Comparison of ENCODE assay signal across 1 cellular context in the genomic region with DNA sequence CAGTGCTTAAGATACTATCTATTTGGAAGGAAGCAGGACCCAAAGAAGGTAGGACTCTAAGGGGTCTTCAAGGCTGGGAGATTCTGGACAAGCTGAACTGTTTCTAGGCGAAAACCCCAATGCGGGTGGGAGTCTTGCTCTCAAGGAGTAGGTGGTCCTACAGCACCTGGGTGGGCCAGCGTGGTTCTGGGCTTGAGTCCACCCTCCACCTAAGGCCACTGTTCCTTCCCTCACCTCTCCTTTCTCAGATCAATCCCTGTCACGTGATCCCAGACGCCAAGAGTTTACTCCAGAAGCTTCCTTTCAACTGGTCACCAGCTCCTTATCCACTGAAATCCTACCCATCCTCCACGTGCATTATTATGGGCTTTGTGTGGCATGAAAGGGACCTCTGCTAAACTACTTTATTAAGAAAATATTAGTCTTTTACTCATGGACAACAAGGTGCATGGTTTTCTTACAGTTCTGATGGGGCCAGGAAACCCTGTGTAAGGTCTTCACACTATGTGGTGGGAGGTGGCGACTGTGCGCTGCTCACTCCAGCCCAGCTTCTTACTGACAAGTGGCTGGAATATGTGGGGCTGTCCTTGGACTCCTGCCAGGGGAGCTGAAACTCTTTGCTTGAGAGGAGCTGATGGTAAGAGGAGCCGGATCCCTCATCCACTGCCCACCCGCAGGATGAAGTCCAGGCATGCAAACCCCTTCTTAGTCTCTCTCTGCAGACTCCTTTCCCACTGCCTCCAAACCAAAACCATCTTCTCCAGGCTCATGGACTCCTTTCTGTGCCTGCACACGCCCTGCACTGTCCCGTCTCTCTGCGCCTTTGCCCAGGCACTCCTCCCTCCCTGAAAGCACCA.
TF ChIP-seq lines count a peak whose summit lies in the region.

No MANE protein-coding gene starts in this region.

TF ChIP-seq in K562, 482 proteins besides CTCF, POLR2A, EP300 and RAD21 (continued from another document and continues in another):
- TF ChIP-seq NRF1 (conservative IDR thresholded peaks at IDR 0.05 in 1 of 2, IDR thresholded peaks at IDR 0.05 in 1 of 2) (peak; percentile 15 to 33; a peak in 1 of 4 replicates), BHLHE40 (IDR thresholded peaks at IDR 0.05; ENCODE audit: low read length) (peak; percentile 35), ZNF41 (CRISPR knock-in tag; conservative IDR thresholded peaks at IDR 0.05) (no peak), BDP1 (IDR thresholded peaks at IDR 0.05; ENCODE audit: insufficient read depth, insufficient read length) (no peak), RCOR1 (IDR thresholded peaks at IDR 0.05; ENCODE audit: borderline replicate concordance in 1 of 2, low read depth in 2 of 2, low read length in 2 of 2) (no peak), ZNF785 (CRISPR knock-in tag; IDR thresholded peaks at IDR 0.05) (no peak), ZNF212 (CRISPR knock-in tag; IDR thresholded peaks at IDR 0.05) (no peak), PML (IDR thresholded peaks at IDR 0.05; ENCODE audit: low read length) (no peak), MED1 (CRISPR knock-in tag; IDR thresholded peaks at IDR 0.05; ENCODE audit: borderline replicate concordance) (no peak), KAT8 (IDR thresholded peaks at IDR 0.05; ENCODE audit: low read depth) (no peak), FOXA3 (CRISPR knock-in tag; conservative IDR thresholded peaks at IDR 0.05 in 1 of 2, IDR thresholded peaks at IDR 0.05 in 1 of 2) (no peak), RFX7 (CRISPR knock-in tag; IDR thresholded peaks at IDR 0.05) (no peak), RBM17 (IDR thresholded peaks at IDR 0.05; ENCODE audit: borderline replicate concordance, low read depth, low read length) (no peak), MAFK (IDR thresholded peaks at IDR 0.05; ENCODE audit: low read length) (no peak), NFRKB (IDR thresholded peaks at IDR 0.05; ENCODE audit: low read depth) (no peak), MEIS2 (IDR thresholded peaks at IDR 0.05; ENCODE audit: partially characterized antibody) (no peak)
- TF ChIP-seq, protein P1, sequence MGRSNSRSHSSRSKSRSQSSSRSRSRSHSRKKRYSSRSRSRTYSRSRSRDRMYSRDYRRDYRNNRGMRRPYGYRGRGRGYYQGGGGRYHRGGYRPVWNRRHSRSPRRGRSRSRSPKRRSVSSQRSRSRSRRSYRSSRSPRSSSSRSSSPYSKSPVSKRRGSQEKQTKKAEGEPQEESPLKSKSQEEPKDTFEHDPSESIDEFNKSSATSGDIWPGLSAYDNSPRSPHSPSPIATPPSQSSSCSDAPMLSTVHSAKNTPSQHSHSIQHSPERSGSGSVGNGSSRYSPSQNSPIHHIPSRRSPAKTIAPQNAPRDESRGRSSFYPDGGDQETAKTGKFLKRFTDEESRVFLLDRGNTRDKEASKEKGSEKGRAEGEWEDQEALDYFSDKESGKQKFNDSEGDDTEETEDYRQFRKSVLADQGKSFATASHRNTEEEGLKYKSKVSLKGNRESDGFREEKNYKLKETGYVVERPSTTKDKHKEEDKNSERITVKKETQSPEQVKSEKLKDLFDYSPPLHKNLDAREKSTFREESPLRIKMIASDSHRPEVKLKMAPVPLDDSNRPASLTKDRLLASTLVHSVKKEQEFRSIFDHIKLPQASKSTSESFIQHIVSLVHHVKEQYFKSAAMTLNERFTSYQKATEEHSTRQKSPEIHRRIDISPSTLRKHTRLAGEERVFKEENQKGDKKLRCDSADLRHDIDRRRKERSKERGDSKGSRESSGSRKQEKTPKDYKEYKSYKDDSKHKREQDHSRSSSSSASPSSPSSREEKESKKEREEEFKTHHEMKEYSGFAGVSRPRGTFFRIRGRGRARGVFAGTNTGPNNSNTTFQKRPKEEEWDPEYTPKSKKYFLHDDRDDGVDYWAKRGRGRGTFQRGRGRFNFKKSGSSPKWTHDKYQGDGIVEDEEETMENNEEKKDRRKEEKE (IDR thresholded peaks at IDR 0.05; ENCODE audit: borderline replicate concordance in 1 of 2, control insufficient read depth in 1 of 2, low read depth in 2 of 2, low read length in 1 of 2): no peak
- TF ChIP-seq, protein P2, sequence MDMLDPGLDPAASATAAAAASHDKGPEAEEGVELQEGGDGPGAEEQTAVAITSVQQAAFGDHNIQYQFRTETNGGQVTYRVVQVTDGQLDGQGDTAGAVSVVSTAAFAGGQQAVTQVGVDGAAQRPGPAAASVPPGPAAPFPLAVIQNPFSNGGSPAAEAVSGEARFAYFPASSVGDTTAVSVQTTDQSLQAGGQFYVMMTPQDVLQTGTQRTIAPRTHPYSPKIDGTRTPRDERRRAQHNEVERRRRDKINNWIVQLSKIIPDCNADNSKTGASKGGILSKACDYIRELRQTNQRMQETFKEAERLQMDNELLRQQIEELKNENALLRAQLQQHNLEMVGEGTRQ (CRISPR knock-in tag; IDR thresholded peaks at IDR 0.05): peak; percentile 60
- TF ChIP-seq, protein P3, sequence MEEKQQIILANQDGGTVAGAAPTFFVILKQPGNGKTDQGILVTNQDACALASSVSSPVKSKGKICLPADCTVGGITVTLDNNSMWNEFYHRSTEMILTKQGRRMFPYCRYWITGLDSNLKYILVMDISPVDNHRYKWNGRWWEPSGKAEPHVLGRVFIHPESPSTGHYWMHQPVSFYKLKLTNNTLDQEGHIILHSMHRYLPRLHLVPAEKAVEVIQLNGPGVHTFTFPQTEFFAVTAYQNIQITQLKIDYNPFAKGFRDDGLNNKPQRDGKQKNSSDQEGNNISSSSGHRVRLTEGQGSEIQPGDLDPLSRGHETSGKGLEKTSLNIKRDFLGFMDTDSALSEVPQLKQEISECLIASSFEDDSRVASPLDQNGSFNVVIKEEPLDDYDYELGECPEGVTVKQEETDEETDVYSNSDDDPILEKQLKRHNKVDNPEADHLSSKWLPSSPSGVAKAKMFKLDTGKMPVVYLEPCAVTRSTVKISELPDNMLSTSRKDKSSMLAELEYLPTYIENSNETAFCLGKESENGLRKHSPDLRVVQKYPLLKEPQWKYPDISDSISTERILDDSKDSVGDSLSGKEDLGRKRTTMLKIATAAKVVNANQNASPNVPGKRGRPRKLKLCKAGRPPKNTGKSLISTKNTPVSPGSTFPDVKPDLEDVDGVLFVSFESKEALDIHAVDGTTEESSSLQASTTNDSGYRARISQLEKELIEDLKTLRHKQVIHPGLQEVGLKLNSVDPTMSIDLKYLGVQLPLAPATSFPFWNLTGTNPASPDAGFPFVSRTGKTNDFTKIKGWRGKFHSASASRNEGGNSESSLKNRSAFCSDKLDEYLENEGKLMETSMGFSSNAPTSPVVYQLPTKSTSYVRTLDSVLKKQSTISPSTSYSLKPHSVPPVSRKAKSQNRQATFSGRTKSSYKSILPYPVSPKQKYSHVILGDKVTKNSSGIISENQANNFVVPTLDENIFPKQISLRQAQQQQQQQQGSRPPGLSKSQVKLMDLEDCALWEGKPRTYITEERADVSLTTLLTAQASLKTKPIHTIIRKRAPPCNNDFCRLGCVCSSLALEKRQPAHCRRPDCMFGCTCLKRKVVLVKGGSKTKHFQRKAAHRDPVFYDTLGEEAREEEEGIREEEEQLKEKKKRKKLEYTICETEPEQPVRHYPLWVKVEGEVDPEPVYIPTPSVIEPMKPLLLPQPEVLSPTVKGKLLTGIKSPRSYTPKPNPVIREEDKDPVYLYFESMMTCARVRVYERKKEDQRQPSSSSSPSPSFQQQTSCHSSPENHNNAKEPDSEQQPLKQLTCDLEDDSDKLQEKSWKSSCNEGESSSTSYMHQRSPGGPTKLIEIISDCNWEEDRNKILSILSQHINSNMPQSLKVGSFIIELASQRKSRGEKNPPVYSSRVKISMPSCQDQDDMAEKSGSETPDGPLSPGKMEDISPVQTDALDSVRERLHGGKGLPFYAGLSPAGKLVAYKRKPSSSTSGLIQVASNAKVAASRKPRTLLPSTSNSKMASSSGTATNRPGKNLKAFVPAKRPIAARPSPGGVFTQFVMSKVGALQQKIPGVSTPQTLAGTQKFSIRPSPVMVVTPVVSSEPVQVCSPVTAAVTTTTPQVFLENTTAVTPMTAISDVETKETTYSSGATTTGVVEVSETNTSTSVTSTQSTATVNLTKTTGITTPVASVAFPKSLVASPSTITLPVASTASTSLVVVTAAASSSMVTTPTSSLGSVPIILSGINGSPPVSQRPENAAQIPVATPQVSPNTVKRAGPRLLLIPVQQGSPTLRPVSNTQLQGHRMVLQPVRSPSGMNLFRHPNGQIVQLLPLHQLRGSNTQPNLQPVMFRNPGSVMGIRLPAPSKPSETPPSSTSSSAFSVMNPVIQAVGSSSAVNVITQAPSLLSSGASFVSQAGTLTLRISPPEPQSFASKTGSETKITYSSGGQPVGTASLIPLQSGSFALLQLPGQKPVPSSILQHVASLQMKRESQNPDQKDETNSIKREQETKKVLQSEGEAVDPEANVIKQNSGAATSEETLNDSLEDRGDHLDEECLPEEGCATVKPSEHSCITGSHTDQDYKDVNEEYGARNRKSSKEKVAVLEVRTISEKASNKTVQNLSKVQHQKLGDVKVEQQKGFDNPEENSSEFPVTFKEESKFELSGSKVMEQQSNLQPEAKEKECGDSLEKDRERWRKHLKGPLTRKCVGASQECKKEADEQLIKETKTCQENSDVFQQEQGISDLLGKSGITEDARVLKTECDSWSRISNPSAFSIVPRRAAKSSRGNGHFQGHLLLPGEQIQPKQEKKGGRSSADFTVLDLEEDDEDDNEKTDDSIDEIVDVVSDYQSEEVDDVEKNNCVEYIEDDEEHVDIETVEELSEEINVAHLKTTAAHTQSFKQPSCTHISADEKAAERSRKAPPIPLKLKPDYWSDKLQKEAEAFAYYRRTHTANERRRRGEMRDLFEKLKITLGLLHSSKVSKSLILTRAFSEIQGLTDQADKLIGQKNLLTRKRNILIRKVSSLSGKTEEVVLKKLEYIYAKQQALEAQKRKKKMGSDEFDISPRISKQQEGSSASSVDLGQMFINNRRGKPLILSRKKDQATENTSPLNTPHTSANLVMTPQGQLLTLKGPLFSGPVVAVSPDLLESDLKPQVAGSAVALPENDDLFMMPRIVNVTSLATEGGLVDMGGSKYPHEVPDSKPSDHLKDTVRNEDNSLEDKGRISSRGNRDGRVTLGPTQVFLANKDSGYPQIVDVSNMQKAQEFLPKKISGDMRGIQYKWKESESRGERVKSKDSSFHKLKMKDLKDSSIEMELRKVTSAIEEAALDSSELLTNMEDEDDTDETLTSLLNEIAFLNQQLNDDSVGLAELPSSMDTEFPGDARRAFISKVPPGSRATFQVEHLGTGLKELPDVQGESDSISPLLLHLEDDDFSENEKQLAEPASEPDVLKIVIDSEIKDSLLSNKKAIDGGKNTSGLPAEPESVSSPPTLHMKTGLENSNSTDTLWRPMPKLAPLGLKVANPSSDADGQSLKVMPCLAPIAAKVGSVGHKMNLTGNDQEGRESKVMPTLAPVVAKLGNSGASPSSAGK (IDR thresholded peaks at IDR 0.05): 0 out of 2 replicates have a peak, but pooled peaks have one; percentile 12
- TF ChIP-seq, protein P4, sequence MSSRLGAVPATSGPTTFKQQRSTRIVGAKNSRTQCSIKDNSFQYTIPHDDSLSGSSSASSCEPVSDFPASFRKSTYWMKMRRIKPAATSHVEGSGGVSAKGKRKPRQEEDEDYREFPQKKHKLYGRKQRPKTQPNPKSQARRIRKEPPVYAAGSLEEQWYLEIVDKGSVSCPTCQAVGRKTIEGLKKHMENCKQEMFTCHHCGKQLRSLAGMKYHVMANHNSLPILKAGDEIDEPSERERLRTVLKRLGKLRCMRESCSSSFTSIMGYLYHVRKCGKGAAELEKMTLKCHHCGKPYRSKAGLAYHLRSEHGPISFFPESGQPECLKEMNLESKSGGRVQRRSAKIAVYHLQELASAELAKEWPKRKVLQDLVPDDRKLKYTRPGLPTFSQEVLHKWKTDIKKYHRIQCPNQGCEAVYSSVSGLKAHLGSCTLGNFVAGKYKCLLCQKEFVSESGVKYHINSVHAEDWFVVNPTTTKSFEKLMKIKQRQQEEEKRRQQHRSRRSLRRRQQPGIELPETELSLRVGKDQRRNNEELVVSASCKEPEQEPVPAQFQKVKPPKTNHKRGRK (tag; IDR thresholded peaks at IDR 0.05): peak; percentile 32; the same call in 1 of the 2 replicates
- TF ChIP-seq, protein P5, sequence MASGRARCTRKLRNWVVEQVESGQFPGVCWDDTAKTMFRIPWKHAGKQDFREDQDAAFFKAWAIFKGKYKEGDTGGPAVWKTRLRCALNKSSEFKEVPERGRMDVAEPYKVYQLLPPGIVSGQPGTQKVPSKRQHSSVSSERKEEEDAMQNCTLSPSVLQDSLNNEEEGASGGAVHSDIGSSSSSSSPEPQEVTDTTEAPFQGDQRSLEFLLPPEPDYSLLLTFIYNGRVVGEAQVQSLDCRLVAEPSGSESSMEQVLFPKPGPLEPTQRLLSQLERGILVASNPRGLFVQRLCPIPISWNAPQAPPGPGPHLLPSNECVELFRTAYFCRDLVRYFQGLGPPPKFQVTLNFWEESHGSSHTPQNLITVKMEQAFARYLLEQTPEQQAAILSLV (tag; IDR thresholded peaks at IDR 0.05): no peak
- TF ChIP-seq, protein P6, sequence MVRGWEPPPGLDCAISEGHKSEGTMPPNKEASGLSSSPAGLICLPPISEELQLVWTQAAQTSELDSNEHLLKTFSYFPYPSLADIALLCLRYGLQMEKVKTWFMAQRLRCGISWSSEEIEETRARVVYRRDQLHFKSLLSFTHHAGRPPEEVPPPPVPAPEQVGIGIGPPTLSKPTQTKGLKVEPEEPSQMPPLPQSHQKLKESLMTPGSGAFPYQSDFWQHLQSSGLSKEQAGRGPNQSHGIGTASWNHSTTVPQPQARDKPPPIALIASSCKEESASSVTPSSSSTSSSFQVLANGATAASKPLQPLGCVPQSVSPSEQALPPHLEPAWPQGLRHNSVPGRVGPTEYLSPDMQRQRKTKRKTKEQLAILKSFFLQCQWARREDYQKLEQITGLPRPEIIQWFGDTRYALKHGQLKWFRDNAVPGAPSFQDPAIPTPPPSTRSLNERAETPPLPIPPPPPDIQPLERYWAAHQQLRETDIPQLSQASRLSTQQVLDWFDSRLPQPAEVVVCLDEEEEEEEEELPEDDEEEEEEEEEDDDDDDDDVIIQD (CRISPR knock-in tag; IDR thresholded peaks at IDR 0.05): no peak
- TF ChIP-seq, protein P7, sequence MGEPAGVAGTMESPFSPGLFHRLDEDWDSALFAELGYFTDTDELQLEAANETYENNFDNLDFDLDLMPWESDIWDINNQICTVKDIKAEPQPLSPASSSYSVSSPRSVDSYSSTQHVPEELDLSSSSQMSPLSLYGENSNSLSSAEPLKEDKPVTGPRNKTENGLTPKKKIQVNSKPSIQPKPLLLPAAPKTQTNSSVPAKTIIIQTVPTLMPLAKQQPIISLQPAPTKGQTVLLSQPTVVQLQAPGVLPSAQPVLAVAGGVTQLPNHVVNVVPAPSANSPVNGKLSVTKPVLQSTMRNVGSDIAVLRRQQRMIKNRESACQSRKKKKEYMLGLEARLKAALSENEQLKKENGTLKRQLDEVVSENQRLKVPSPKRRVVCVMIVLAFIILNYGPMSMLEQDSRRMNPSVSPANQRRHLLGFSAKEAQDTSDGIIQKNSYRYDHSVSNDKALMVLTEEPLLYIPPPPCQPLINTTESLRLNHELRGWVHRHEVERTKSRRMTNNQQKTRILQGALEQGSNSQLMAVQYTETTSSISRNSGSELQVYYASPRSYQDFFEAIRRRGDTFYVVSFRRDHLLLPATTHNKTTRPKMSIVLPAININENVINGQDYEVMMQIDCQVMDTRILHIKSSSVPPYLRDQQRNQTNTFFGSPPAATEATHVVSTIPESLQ (CRISPR knock-in tag; IDR thresholded peaks at IDR 0.05): no peak
- TF ChIP-seq, protein P8, sequence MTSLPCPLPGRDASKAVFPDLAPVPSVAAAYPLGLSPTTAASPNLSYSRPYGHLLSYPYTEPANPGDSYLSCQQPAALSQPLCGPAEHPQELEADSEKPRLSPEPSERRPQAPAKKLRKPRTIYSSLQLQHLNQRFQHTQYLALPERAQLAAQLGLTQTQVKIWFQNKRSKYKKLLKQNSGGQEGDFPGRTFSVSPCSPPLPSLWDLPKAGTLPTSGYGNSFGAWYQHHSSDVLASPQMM (CRISPR knock-in tag; IDR thresholded peaks at IDR 0.05): no peak
- TF ChIP-seq, protein P9, sequence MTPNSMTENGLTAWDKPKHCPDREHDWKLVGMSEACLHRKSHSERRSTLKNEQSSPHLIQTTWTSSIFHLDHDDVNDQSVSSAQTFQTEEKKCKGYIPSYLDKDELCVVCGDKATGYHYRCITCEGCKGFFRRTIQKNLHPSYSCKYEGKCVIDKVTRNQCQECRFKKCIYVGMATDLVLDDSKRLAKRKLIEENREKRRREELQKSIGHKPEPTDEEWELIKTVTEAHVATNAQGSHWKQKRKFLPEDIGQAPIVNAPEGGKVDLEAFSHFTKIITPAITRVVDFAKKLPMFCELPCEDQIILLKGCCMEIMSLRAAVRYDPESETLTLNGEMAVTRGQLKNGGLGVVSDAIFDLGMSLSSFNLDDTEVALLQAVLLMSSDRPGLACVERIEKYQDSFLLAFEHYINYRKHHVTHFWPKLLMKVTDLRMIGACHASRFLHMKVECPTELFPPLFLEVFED (CRISPR knock-in tag; conservative IDR thresholded peaks at IDR 0.05): no peak
